Comparison of ENCODE assay signal across 15 cellular contexts in genomic region chr15:39232512-39232911, GRCh38.
DNase-seq lines count a peak whose midpoint lies in the region; ATAC-seq and TF ChIP-seq lines count a peak whose summit lies in the region.
"Had no signal": no experiment of that assay in that cellular context is flagged by ENCODE, and none has a peak within 500 bp of the region (broad histone marks: within the 10 kb centered on the region; RNA-seq: fewer than 3 reads in every experiment).

No MANE protein-coding gene starts in this region.

- no peaks in the 10 kb centered on the region for H3K9me3 ChIP-seq in skeletal muscle satellite cell (replicated peaks; ENCODE audit: low read length)
- no peaks in the 10 kb centered on the region for H3K9me3 ChIP-seq in sigmoid colon
- H3K9me3 ChIP-seq in Caco-2, result no peaks in the 10 kb centered on the region
- H3K9me3 ChIP-seq: gastroesophageal sphincter had no signal

- TF ChIP-seq CTCF in VCaP (conservative IDR thresholded peaks at IDR 0.05) (no peak), fibroblast of villous mesenchyme (IDR thresholded peaks at IDR 0.05; ENCODE audit: insufficient read depth, low read depth, low read length) (no peak), sigmoid colon (IDR thresholded peaks at IDR 0.05) (no peak), Caco-2 (IDR thresholded peaks at IDR 0.05; ENCODE audit: insufficient read depth in 1 of 2, low read depth in 1 of 2, low read length in 1 of 2, severe bottlenecking in 1 of 2, unreplicated experiment in 1 of 2) (no peak)

- POLR2A ChIA-PET in Caco-2 (lab: Charles Lee), result no interaction called here

- H3K27me3 ChIP-seq in skeletal muscle satellite cell (ENCODE audit: control insufficient read depth, insufficient read depth, low read length) (no peaks in the 10 kb centered on the region), sigmoid colon (no peaks in the 10 kb centered on the region), Caco-2 (replicated peaks; ENCODE audit: control insufficient read depth, insufficient read depth, low read length) (no peaks in the 10 kb centered on the region)
- H3K27me3 ChIP-seq: gastroesophageal sphincter had no signal

- DNase-seq in H4 (ENCODE audit: low spot score) (peak; percentile 20), fibroblast of villous mesenchyme (ENCODE audit: low read depth) (peak; percentile 50), sigmoid colon (no peak), Caco-2 (no peak)
- DNase-seq in stimulated activated naive B cell treated with anti-CD40 and anti-IgM and Interleukin-4, amounts not matched to agents 10 μg/mL and 1 μg/mL and 100 μg/mL, for 72 hours, result no peak
- DNase-seq: activated T-cell treated with anti-CD3 and anti-CD28 coated beads, Interleukin-2, amount 50 U/mL, for 4 hours; NCI-H1092; NCI-H510A treated with DMSO at 0.1 percent for 48 hours; stimulated activated CD4-positive, alpha-beta T cell treated with anti-CD3 and anti-CD28 coated beads, Interleukin-2, amount 100 ng/mL, for 48 hours had no signal

- H3K27ac ChIP-seq in VCaP (peak overlapping the region; percentile 42), sigmoid colon (no peak overlapping the region)

- H3K27ac Mint-ChIP-seq in stimulated activated naive B cell treated with anti-CD40 and anti-IgM and Interleukin-4, amounts not matched to agents 10 μg/mL and 1 μg/mL and 100 μg/mL, for 72 hours, result no peak overlapping the region
- no peak overlapping the region for H3K27ac Mint-ChIP-seq in Caco-2 (ENCODE audit: unreplicated experiment)

- CTCF ChIA-PET in Caco-2 (lab: Charles Lee), result interaction anchor here (0.7 kb wide), 1 partner anchor 542 kb away, joined by 3 read pairs; no protein-coding TSS in a partner anchor

- no peak for ATAC-seq in stimulated activated naive B cell treated with anti-CD40 and anti-IgM and Interleukin-4, amounts not matched to agents 10 μg/mL and 1 μg/mL and 100 μg/mL, for 72 hours (replicated peaks)
- no peak for ATAC-seq in HG03571 (IDR thresholded peaks at IDR 0.05; ENCODE audit: unreplicated experiment)
- ATAC-seq: activated T-cell treated with anti-CD3 and anti-CD28 coated beads, Interleukin-2, amount 50 U/mL, for 4 hours; gastroesophageal sphincter had no signal

- BruUV-seq in Caco-2 (replicated peaks; lab: Mats Ljungman, UMichigan), result no TSS peak

- H3K4me3 Mint-ChIP-seq in stimulated activated naive B cell treated with anti-CD40 and anti-IgM and Interleukin-4, amounts not matched to agents 10 μg/mL and 1 μg/mL and 100 μg/mL, for 72 hours, result no peak overlapping the region
- H3K4me3 Mint-ChIP-seq in Caco-2 (ENCODE audit: unreplicated experiment), result no peak overlapping the region
- H3K4me3 Mint-ChIP-seq: activated T-cell treated with anti-CD3 and anti-CD28 coated beads, Interleukin-2, amount 50 U/mL, for 4 hours; central memory CD8-positive, alpha-beta T cell had no signal

- H3K36me3 Mint-ChIP-seq in stimulated activated naive B cell treated with anti-CD40 and anti-IgM and Interleukin-4, amounts not matched to agents 10 μg/mL and 1 μg/mL and 100 μg/mL, for 72 hours, result no peaks in the 10 kb centered on the region
- no peaks in the 10 kb centered on the region for H3K36me3 Mint-ChIP-seq in Caco-2 (ENCODE audit: insufficient read depth, unreplicated experiment)

- WGBS in sigmoid colon, 2 donors, result 84 to 91% methylated on average over 4 of the region's 4 CpGs

- H3K36me3 ChIP-seq in skeletal muscle satellite cell (ENCODE audit: insufficient read depth, low read length) (no peaks in the 10 kb centered on the region), sigmoid colon (no peaks in the 10 kb centered on the region), Caco-2 (ENCODE audit: control insufficient read depth, insufficient read depth, low read length) (no peaks in the 10 kb centered on the region)
- H3K36me3 ChIP-seq: gastroesophageal sphincter had no signal

- no peaks in the 10 kb centered on the region for H3K4me1 Mint-ChIP-seq in stimulated activated naive B cell treated with anti-CD40 and anti-IgM and Interleukin-4, amounts not matched to agents 10 μg/mL and 1 μg/mL and 100 μg/mL, for 72 hours
- H3K4me1 Mint-ChIP-seq in Caco-2 (ENCODE audit: low read depth, unreplicated experiment), result peaks cover 8% of the 10 kb centered on the region
- H3K4me1 Mint-ChIP-seq: central memory CD8-positive, alpha-beta T cell had no signal

- intact Hi-C loops in sigmoid colon (cut with DNase I) (no loop called here), Caco-2 (cut with micrococcal nuclease; ENCODE audit: unreplicated experiment) (no loop called here)

- H3K9me3 Mint-ChIP-seq in stimulated activated naive B cell treated with anti-CD40 and anti-IgM and Interleukin-4, amounts not matched to agents 10 μg/mL and 1 μg/mL and 100 μg/mL, for 72 hours, result peaks cover 0 to 1% of the 10 kb centered on the region in 2 donors
- H3K9me3 Mint-ChIP-seq in Caco-2 (ENCODE audit: unreplicated experiment), result no peaks in the 10 kb centered on the region
- H3K9me3 Mint-ChIP-seq: activated T-cell treated with anti-CD3 and anti-CD28 coated beads, Interleukin-2, amount 50 U/mL, for 4 hours; central memory CD8-positive, alpha-beta T cell had no signal

- peak overlapping the region; percentile 4 for H3K4me2 ChIP-seq in skeletal muscle satellite cell (ENCODE audit: low read length)

- H3K27me3 Mint-ChIP-seq in stimulated activated naive B cell treated with anti-CD40 and anti-IgM and Interleukin-4, amounts not matched to agents 10 μg/mL and 1 μg/mL and 100 μg/mL, for 72 hours, result no peaks in the 10 kb centered on the region
- H3K27me3 Mint-ChIP-seq in Caco-2 (ENCODE audit: insufficient read depth, unreplicated experiment), result no peaks in the 10 kb centered on the region

- no peak for TF ChIP-seq POLR2A in sigmoid colon (IDR thresholded peaks at IDR 0.05)

- peaks cover 46% of the 10 kb centered on the region for H3K4me1 ChIP-seq in skeletal muscle satellite cell (ENCODE audit: control insufficient read depth, insufficient read depth, low read length)
- peaks cover 0 to 34% (median 24%) of the 10 kb centered on the region in 4 donors for H3K4me1 ChIP-seq in sigmoid colon
- peaks cover 1% of the 10 kb centered on the region for H3K4me1 ChIP-seq in Caco-2

- no peak overlapping the region for H3K4me3 ChIP-seq in fibroblast of villous mesenchyme (ENCODE audit: low read depth, low read length)
- no peak overlapping the region for H3K4me3 ChIP-seq in skeletal muscle satellite cell (ENCODE audit: low read length)
- H3K4me3 ChIP-seq in sigmoid colon, result no peak overlapping the region
- H3K4me3 ChIP-seq in Caco-2 (ENCODE audit: low read depth, low read length), result no peak overlapping the region
- H3K4me3 ChIP-seq: gastroesophageal sphincter, lung had no signal

- H3K9ac ChIP-seq in skeletal muscle satellite cell (ENCODE audit: low read depth, low read length), result peak overlapping the region; percentile 81

- TF ChIP-seq EP300 in sigmoid colon (IDR thresholded peaks at IDR 0.05), result no peak

Comparison
In these comparisons a context has a peak if more than half of its experiments do, and no peak if none do; other contexts are left out.
1. DNase-seq: peak in H4 (single experiment) and fibroblast of villous mesenchyme (single experiment); none in stimulated activated naive B cell treated with anti-CD40 and anti-IgM and Interleukin-4, amounts not matched to agents 10 μg/mL and 1 μg/mL and 100 μg/mL, for 72 hours (single experiment), sigmoid colon (single experiment) and Caco-2 (0 of 2).